Comparison of ENCODE assay signal across 30 cellular contexts in the genomic region with DNA sequence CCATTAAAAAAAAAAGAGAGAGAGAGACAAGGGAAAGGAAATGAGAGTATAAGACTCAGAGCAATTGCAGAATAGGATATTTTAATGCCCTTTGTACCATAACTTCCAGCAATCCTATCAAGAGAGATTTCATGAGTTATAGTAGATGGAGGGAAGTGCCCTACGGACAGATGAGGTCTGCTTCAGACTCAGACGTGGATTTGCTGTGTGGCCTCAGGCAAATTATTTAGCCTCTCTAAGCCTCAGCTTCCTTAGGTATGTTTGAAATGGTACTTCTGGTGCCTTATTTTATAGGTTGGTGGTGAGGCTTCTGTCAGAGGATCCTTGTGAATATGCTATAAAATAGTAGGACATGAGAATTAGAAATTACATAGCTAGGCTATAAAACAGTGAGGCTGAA.
"Had no signal": no experiment of that assay in that cellular context is flagged by ENCODE, and none has a peak within 500 bp of the region (broad histone marks: within the 10 kb centered on the region; RNA-seq: fewer than 3 reads in every experiment).

No MANE protein-coding gene starts in this region.

- H3K9ac ChIP-seq: neural progenitor cell, parathyroid adenoma had no signal

- H3K79me2 ChIP-seq: parathyroid adenoma had no signal

- H3K36me3 Mint-ChIP-seq: naive thymus-derived CD4-positive, alpha-beta T cell; natural killer cell; neural progenitor cell; stimulated activated effector memory CD8-positive, alpha-beta T cell treated with anti-CD3 and anti-CD28 coated beads, Interleukin-12 subunit alpha, Interleukin-12 subunit beta, amount 100 ng/mL, for 72 hours had no signal

- H3K27ac Mint-ChIP-seq: naive thymus-derived CD4-positive, alpha-beta T cell; natural killer cell; nephron; neural progenitor cell; progenitor cell of endocrine pancreas; stimulated activated effector memory CD8-positive, alpha-beta T cell treated with anti-CD3 and anti-CD28 coated beads, Interleukin-12 subunit alpha, Interleukin-12 subunit beta, amount 100 ng/mL, for 72 hours; stimulated activated naive CD8-positive, alpha-beta T cell treated with anti-CD3 and anti-CD28 coated beads, Interleukin-15, amount 100 ng/mL, for 72 hours had no signal

- H3K4me3 ChIP-seq: neural progenitor cell, ovary, psoas muscle, right lobe of liver, sigmoid colon, suprapubic skin, testis, tibial artery, transverse colon, upper lobe of left lung, vagina had no signal

- H3K4me1 Mint-ChIP-seq: naive thymus-derived CD4-positive, alpha-beta T cell; natural killer cell; nephron; neural progenitor cell; stimulated activated effector memory CD8-positive, alpha-beta T cell treated with anti-CD3 and anti-CD28 coated beads, Interleukin-12 subunit alpha, Interleukin-12 subunit beta, amount 100 ng/mL, for 72 hours; stimulated activated naive CD8-positive, alpha-beta T cell treated with anti-CD3 and anti-CD28 coated beads, Interleukin-15, amount 100 ng/mL, for 72 hours had no signal

- ATAC-seq: naive thymus-derived CD4-positive, alpha-beta T cell; natural killer cell; psoas muscle; right cardiac atrium; right lobe of liver; stimulated activated effector memory CD8-positive, alpha-beta T cell treated with anti-CD3 and anti-CD28 coated beads, Interleukin-12 subunit alpha, Interleukin-12 subunit beta, amount 100 ng/mL, for 72 hours; stimulated activated naive CD8-positive, alpha-beta T cell treated with anti-CD3 and anti-CD28 coated beads, Interleukin-15, amount 100 ng/mL, for 72 hours; stimulated activated naive CD8-positive, alpha-beta T cell treated with anti-CD3 and anti-CD28 coated beads, Interleukin-15, Interleukin-2, amounts not matched to agents 100 U/mL and 50 U/mL, for 24 hours had no signal

- H3K27me3 Mint-ChIP-seq: stimulated activated naive CD8-positive, alpha-beta T cell treated with anti-CD3 and anti-CD28 coated beads, Interleukin-15, amount 100 ng/mL, for 72 hours had no signal

- H3K9me3 Mint-ChIP-seq: neural progenitor cell had no signal

- H3K4me2 ChIP-seq: neural progenitor cell had no signal

- H3K9me3 ChIP-seq: ovary, right lobe of liver, testis, transverse colon, vagina had no signal

- DNase-seq: naive thymus-derived CD4-positive, alpha-beta T cell; natural killer cell; occipital lobe; ovary; posterior cingulate gyrus; psoas muscle; right cardiac atrium; right lobe of liver; sigmoid colon; small intestine; stimulated activated CD4-positive, alpha-beta T cell treated with anti-CD3 and anti-CD28 coated beads, Interleukin-15, amount 100 ng/mL, for 24 hours; stimulated activated CD4-positive, alpha-beta T cell treated with anti-CD3 and anti-CD28 coated beads, Interleukin-2, amount 100 ng/mL, for 24 hours; stimulated activated CD4-positive, alpha-beta T cell treated with anti-CD3 and anti-CD28 coated beads, Interleukin-2, amount 100 ng/mL, for 48 hours; stimulated activated CD4-positive, alpha-beta T cell treated with anti-CD3 and anti-CD28 coated beads, Interleukin-4, amount 100 ng/mL, for 24 hours; stimulated activated naive CD4-positive, alpha-beta T cell; stimulated activated naive CD8-positive, alpha-beta T cell treated with anti-CD3 and anti-CD28 coated beads, Interleukin-15, amount 100 ng/mL, for 72 hours; stimulated activated naive CD8-positive, alpha-beta T cell treated with anti-CD3 and anti-CD28 coated beads, Interleukin-15, Interleukin-2, amounts not matched to agents 100 U/mL and 50 U/mL, for 24 hours; substantia nigra; testis; tibial artery; transverse colon; upper lobe of left lung had no signal

- H3K36me3 ChIP-seq: neural progenitor cell, ovary, right lobe of liver, sigmoid colon, suprapubic skin, tibial artery, transverse colon, upper lobe of left lung, vagina had no signal

- H3K27ac ChIP-seq: neural progenitor cell, ovary, parathyroid adenoma, psoas muscle, right lobe of liver, sigmoid colon, suprapubic skin, testis, tibial artery, transverse colon, upper lobe of left lung, vagina had no signal

- FAIRE-seq: small intestine, urothelium cell line had no signal

- H3K27me3 ChIP-seq: neural progenitor cell, ovary, right lobe of liver, sigmoid colon, suprapubic skin, testis, tibial artery, transverse colon, upper lobe of left lung, vagina had no signal

- H3K4me3 Mint-ChIP-seq: naive thymus-derived CD4-positive, alpha-beta T cell; natural killer cell; nephron; neural progenitor cell; stimulated activated effector memory CD8-positive, alpha-beta T cell treated with anti-CD3 and anti-CD28 coated beads, Interleukin-12 subunit alpha, Interleukin-12 subunit beta, amount 100 ng/mL, for 72 hours; stimulated activated naive CD8-positive, alpha-beta T cell treated with anti-CD3 and anti-CD28 coated beads, Interleukin-15, amount 100 ng/mL, for 72 hours had no signal

- H2AFZ ChIP-seq: neural progenitor cell, parathyroid adenoma had no signal

- H3K4me1 ChIP-seq: neural progenitor cell, parathyroid adenoma, psoas muscle, right lobe of liver, sigmoid colon, suprapubic skin, testis, tibial artery, transverse colon, upper lobe of left lung, vagina had no signal
